ENCODE assay signal across 8 cellular contexts in genomic region chr22:22942511-22943329, GRCh38. TPM values are rescaled to one million over a fixed set of nuclear protein-coding genes. Genes with fewer than 3 reads are reported as not detected.
A peak's percentile ranks its signal among the peaks of the same experiment; 100 is the strongest.
DNase-seq lines count a peak whose midpoint lies in the region; ATAC-seq and TF ChIP-seq lines count a peak whose summit lies in the region.

No MANE protein-coding gene starts in this region.

- H3K27ac Mint-ChIP-seq in effector memory CD8-positive, alpha-beta T cell = no peak overlapping the region

- TF ChIP-seq CTCF in GM13976 (IDR thresholded peaks at IDR 0.05; ENCODE audit: borderline replicate concordance, control extremely low read depth, extremely low read depth, insufficient read depth, missing control alignments) = peak; percentile 82

- no peaks in the 10 kb centered on the region for H3K9me3 Mint-ChIP-seq in effector memory CD8-positive, alpha-beta T cell

- H3K4me3 Mint-ChIP-seq in effector memory CD8-positive, alpha-beta T cell = no peak overlapping the region

- peaks cover 0 to 6% of the 10 kb centered on the region in 2 donors for H3K27me3 Mint-ChIP-seq in effector memory CD8-positive, alpha-beta T cell

- H3K4me1 Mint-ChIP-seq in effector memory CD8-positive, alpha-beta T cell (ENCODE audit: low read depth in 2 of 2) = peaks cover 4 to 8% of the 10 kb centered on the region in 2 donors

- DNase-seq in A172 (ENCODE audit: low spot score) (peak; percentile 28), GM13976 (ENCODE audit: low spot score) (peak; percentile 74), NCI-H526 (lab: John Stamatoyannopoulos, UW) (peak; percentile 18 to 70), myocyte (ENCODE audit: low read depth) (peak; percentile 46)
- peak; percentile 84 to 85 for DNase-seq in activated CD4-positive, alpha-beta T cell treated with anti-CD3 and anti-CD28 coated beads, Interleukin-2, amount 50 U/mL, for 48 hours
- peak; percentile 74 to 81 (median 74) for DNase-seq in effector memory CD8-positive, alpha-beta T cell
- DNase-seq in stimulated activated CD8-positive, alpha-beta memory T cell treated with anti-CD3 and anti-CD28 coated beads, Interleukin-7, amount 100 ng/mL, for 24 hours (ENCODE audit: low read depth) = peak; percentile 68

- ATAC-seq in effector memory CD8-positive, alpha-beta T cell (replicated peaks) = peak; percentile 88
- ATAC-seq in GM21786 (IDR thresholded peaks at IDR 0.05; ENCODE audit: unreplicated experiment) = no peak

- H3K36me3 Mint-ChIP-seq in effector memory CD8-positive, alpha-beta T cell (ENCODE audit: insufficient read depth) = no peaks in the 10 kb centered on the region

- in situ Hi-C loops in GM13976 (cut with MboI; ENCODE audit: low sequenced_read_pairs, unreplicated experiment) = loop anchor here (10.0 to 25.0 kb wide), 2 partner anchors 178 to 580 kb away; no protein-coding TSS in a partner anchor

RNA-seq across cellular contexts. Expression of gene IGLL5, which starts 55.1 kb away (rescaled TPM):
- not detected in 2 replicates for total RNA-seq in A172 (2014; rRNA removed; shearing (Covaris generic))
- not detected in 2 replicates for total RNA-seq in myocyte
- polyA plus RNA-seq in myocyte (2012) = not detected

Comparison
In these comparisons a context has a peak if more than half of its experiments do, and no peak if none do; other contexts are left out.
1. DNase-seq: peak in every context shown above with its lines; median percentile 84 in activated CD4-positive, alpha-beta T cell treated with anti-CD3 and anti-CD28 coated beads, Interleukin-2, amount 50 U/mL, for 48 hours; 74 in GM13976; 74 in effector memory CD8-positive, alpha-beta T cell; 68 in stimulated activated CD8-positive, alpha-beta memory T cell treated with anti-CD3 and anti-CD28 coated beads, Interleukin-7, amount 100 ng/mL, for 24 hours; 46 in myocyte; 44 in NCI-H526; 28 in A172.